11 cellular contexts compared by ENCODE assay signal in the genomic region with DNA sequence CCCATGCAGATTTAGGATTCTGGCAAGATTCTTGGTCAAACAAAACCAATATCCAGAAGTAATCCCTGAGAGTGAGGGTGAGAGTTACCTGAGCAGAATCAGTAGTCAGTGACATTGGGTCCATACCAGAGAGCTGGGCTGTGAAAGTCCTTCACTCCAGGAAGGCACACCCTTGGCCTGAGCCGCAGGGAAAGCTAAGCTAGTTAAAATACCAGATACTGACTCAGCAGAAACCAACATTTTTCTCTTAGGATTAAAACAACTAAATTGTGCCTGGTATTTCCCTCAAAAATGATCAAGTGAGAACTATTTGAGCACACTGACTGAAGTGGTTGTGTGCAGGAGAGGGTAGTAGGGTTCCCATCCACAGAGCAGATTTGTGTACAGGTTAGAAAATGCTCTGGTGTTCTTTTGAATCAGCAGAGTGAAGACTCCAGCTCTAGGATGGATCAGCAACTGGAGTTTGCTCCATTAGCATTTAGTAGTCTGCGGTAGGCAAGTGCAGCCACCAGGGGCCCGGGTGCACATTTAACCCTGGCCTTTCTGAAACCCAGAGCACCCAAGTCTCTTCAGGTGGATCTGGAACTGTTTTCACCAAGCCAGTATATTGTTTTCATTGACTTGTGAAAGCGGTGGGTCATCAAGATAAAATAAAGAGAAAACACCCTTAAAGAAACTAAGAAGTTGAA.
DNase-seq lines count a peak whose midpoint lies in the region; ATAC-seq and TF ChIP-seq lines count a peak whose summit lies in the region.
"Had no signal": no experiment of that assay in that cellular context is flagged by ENCODE, and none has a peak within 500 bp of the region (broad histone marks: within the 10 kb centered on the region; RNA-seq: fewer than 3 reads in every experiment).

No MANE protein-coding gene starts in this region.

- TF ChIP-seq CTCF in heart right ventricle (IDR thresholded peaks at IDR 0.05), result peak in 1 of 9 donors; percentile 9

- 37 to 49% methylated on average over 4 of the region's 4 CpGs for WGBS in heart right ventricle, 2 donors

- H3K27me3 ChIP-seq in heart right ventricle, result peaks cover 0 to 32% (median 15%) of the 10 kb centered on the region in 7 donors

- peak; percentile 37 for ATAC-seq in Right ventricle myocardium inferior
- no peak for ATAC-seq in heart right ventricle
- ATAC-seq in HG02852 (IDR thresholded peaks at IDR 0.05; ENCODE audit: unreplicated experiment), result no peak
- ATAC-seq in HG02642 (IDR thresholded peaks at IDR 0.05; ENCODE audit: poor library complexity, unreplicated experiment), result no peak
- ATAC-seq: activated CD4-positive, alpha-beta T cell treated with anti-CD3 and anti-CD28 coated beads for 36 hours had no signal

- intact Hi-C loops in Right ventricle myocardium inferior (cut with DNase I), result no loop called here
- intact Hi-C loops in heart right ventricle (cut with DNase I), result no loop called here

- H3K36me3 ChIP-seq in heart right ventricle, result no peaks in the 10 kb centered on the region

- H3K9me3 ChIP-seq in heart right ventricle, result no peaks in the 10 kb centered on the region

- no peak for DNase-seq in Right ventricle myocardium inferior (ENCODE audit: missing footprints)
- no peak for DNase-seq in heart right ventricle
- peak; percentile 21 for DNase-seq in amniotic epithelial cell (ENCODE audit: low read depth)
- peak; percentile 73 for DNase-seq in iPS-NIHi7 (ENCODE audit: extremely low spot score)
- DNase-seq in GM19240 (ENCODE audit: insufficient read length, low spot score), result no peak
- no peak for DNase-seq in D341Med (ENCODE audit: low spot score)
- DNase-seq: activated CD4-positive, alpha-beta T cell treated with anti-CD3 and anti-CD28 coated beads for 36 hours; midbrain; NCI-H226 had no signal

- no peak overlapping the region for H3K4me3 ChIP-seq in heart right ventricle

- peaks cover 0 to 8% (median 0%) of the 10 kb centered on the region in 9 donors for H3K4me1 ChIP-seq in heart right ventricle

- H3K27ac ChIP-seq in heart right ventricle, result no peak overlapping the region

Comparison
In these comparisons a context has a peak if more than half of its experiments do, and no peak if none do; other contexts are left out.
1. DNase-seq: peak in amniotic epithelial cell (single experiment) and iPS-NIHi7 (single experiment); none in Right ventricle myocardium inferior (single experiment), heart right ventricle (0 of 2), GM19240 (single experiment) and D341Med (single experiment).